Comparison of ENCODE assay signal across 8 cellular contexts in the genomic region with DNA sequence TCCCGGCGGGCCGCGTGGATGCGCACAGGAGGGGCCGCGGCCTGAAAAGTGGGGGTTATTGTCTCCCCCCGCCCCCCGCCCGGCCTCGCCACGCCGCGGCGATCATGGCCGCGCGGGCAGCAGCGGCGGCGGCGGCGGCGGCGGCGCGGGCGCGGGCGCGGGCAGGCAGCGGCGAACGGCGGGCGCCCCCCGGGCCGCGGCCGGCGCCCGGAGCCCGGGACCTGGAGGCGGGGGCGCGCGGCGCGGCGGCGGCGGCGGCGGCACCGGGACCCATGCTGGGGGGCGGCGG. TPM values are rescaled to one million over a fixed set of nuclear protein-coding genes. Genes with fewer than 3 reads are reported as not detected.
DNase-seq lines count a peak whose midpoint lies in the region; ATAC-seq and TF ChIP-seq lines count a peak whose summit lies in the region.

No MANE protein-coding gene starts in this region.

- H2AFZ ChIP-seq in OCI-LY7 (ENCODE audit: low read length) (no peak overlapping the region), fibroblast of lung (ENCODE audit: low read length) (no peak overlapping the region)

- H3K9ac ChIP-seq in fibroblast of lung (ENCODE audit: insufficient read depth, low read length): peak overlapping the region; percentile 79

- H3K9me3 ChIP-seq in OCI-LY7 (ENCODE audit: low read length) (no peaks in the 10 kb centered on the region), fibroblast of lung (ENCODE audit: control insufficient read depth, insufficient read depth, low read depth, low read length) (no peaks in the 10 kb centered on the region)

- ATAC-seq in GM18517 (IDR thresholded peaks at IDR 0.05; ENCODE audit: unreplicated experiment): peak; percentile 1
- ATAC-seq in HG03095 (IDR thresholded peaks at IDR 0.05; ENCODE audit: unreplicated experiment): no peak

- no peaks in the 10 kb centered on the region for H3K9me2 ChIP-seq in OCI-LY7 (ENCODE audit: insufficient read depth, low read length)

- H3K4me1 ChIP-seq in OCI-LY7 (ENCODE audit: insufficient read depth, low read length, poor library complexity, severe bottlenecking) (peaks cover 38% of the 10 kb centered on the region), fibroblast of lung (ENCODE audit: control insufficient read depth, extremely low read depth, insufficient read depth, low read length) (peaks cover 6% of the 10 kb centered on the region)

- DNase-seq in OCI-LY7 (ENCODE audit: low spot score) (no peak), fibroblast of lung (ENCODE audit: low read depth in 2 of 2) (no peak), skeletal muscle cell (ENCODE audit: low read depth) (no peak), DMS153 treated with DMSO at 0.1 percent for 48 hours (lab: John Stamatoyannopoulos, UW; ENCODE audit: unreplicated experiment) (no peak), hypothalamus (lab: John Stamatoyannopoulos, UW) (no peak)
- DNase-seq in activated CD4-positive, alpha-beta T cell treated with anti-CD3 and anti-CD28 coated beads, Interleukin-2, amount 50 U/mL, for 48 hours: no peak

- CTCF ChIA-PET in OCI-LY7 (lab: Charles Lee; ENCODE audit: unreplicated experiment): no interaction called here

- peak overlapping the region; percentile 85 for H3K4me2 ChIP-seq in OCI-LY7 (ENCODE audit: low read length)
- no peak overlapping the region for H3K4me2 ChIP-seq in fibroblast of lung (ENCODE audit: extremely low read depth, insufficient read depth, low read length)

- H3K79me2 ChIP-seq in OCI-LY7 (ENCODE audit: insufficient read depth, low read depth, low read length): peaks cover 46% of the 10 kb centered on the region
- H3K79me2 ChIP-seq in fibroblast of lung (ENCODE audit: control insufficient read depth, insufficient read depth, low read length): peaks cover 45% of the 10 kb centered on the region

- POLR2A ChIA-PET in OCI-LY7 (lab: Charles Lee): interaction anchor here (0.5 to 2.7 kb wide), 5 partner anchors 22 to 362 kb away, joined by 3 to 21 read pairs (median 5); no protein-coding TSS in a partner anchor

- H4K20me1 ChIP-seq in OCI-LY7 (ENCODE audit: insufficient read depth, low read length) (peaks cover 21% of the 10 kb centered on the region), fibroblast of lung (ENCODE audit: control insufficient read depth, extremely low read depth, insufficient read depth, low read length) (no peaks in the 10 kb centered on the region)

- peak overlapping the region; percentile 80 for H3K4me3 ChIP-seq in OCI-LY7 (ENCODE audit: low read depth, low read length, poor library complexity, severe bottlenecking)
- peak overlapping the region in 3 of 4 experiments; percentile 61 to 85 (median 71) for H3K4me3 ChIP-seq in fibroblast of lung (replicated peaks in 1 of 4; ENCODE audit: control extremely low read depth in 1 of 4, insufficient read depth in 1 of 4, low read depth in 3 of 4, low read length in 4 of 4)
- peak overlapping the region; percentile 76 for H3K4me3 ChIP-seq in skeletal muscle cell (ENCODE audit: low read depth, low read length)

- H3K27me3 ChIP-seq in fibroblast of lung (ENCODE audit: control insufficient read depth, insufficient read depth, low read length): no peaks in the 10 kb centered on the region

- BruUV-seq in OCI-LY7 (replicated peaks; lab: Mats Ljungman, UMichigan): no TSS peak

- H3K27ac ChIP-seq in OCI-LY7 (ENCODE audit: low read depth, low read length, poor library complexity, severe bottlenecking) (peak overlapping the region; percentile 97), fibroblast of lung (ENCODE audit: insufficient read depth, low read length) (peak overlapping the region; percentile 90)

- TF ChIP-seq CTCF in OCI-LY7 (conservative IDR thresholded peaks at IDR 0.05; ENCODE audit: low read length) (no peak), fibroblast of lung (conservative IDR thresholded peaks at IDR 0.05 in 1 of 2, IDR thresholded peaks at IDR 0.05 in 1 of 2; ENCODE audit: low read depth in 1 of 2, low read length in 2 of 2) (no peak)

- peaks cover 9% of the 10 kb centered on the region; the same call in 1 of the 2 replicates for H3K36me3 ChIP-seq in OCI-LY7 (ENCODE audit: insufficient read depth, low read length)
- no peaks in the 10 kb centered on the region for H3K36me3 ChIP-seq in fibroblast of lung (ENCODE audit: control insufficient read depth, insufficient read depth, low read length)

- intact Hi-C loops in OCI-LY7 (cut with micrococcal nuclease; ENCODE audit: unreplicated experiment): loop anchor here (1.0 to 5.0 kb wide), 7 partner anchors 23 to 495 kb away; no protein-coding TSS in a partner anchor

RNA-seq across cellular contexts. Expression of a gene that starts 0.3 kb away (rescaled TPM):
- total RNA-seq in OCI-LY7 (2014; rRNA removed; shearing (Covaris generic)): 71.8 and 90.1 TPM in 2 replicates
- 164 and 170 TPM in 2 replicates for total RNA-seq in OCI-LY7 (2022)
- 29.3 and 41.9 TPM in 2 replicates for total RNA-seq in fibroblast of lung
- 15.4 and 18.6 TPM in 2 replicates for polyA plus RNA-seq in fibroblast of lung
- 19.9 and 21.1 TPM in 2 replicates for polyA plus RNA-seq in fibroblast of lung (2012)
- polyA minus RNA-seq in fibroblast of lung (ENCODE audit: low replicate concordance): 115 and 117 TPM in 2 replicates
